9 cellular contexts compared by ENCODE assay signal in genomic region chr2:189287982-189288494, GRCh38.
A peak's percentile ranks its signal among the peaks of the same experiment; 100 is the strongest.
DNase-seq lines count a peak whose midpoint lies in the region; ATAC-seq and TF ChIP-seq lines count a peak whose summit lies in the region.
"Had no signal": no experiment of that assay in that cellular context is flagged by ENCODE, and none has a peak within 500 bp of the region (broad histone marks: within the 10 kb centered on the region; RNA-seq: fewer than 3 reads in every experiment).

No MANE protein-coding gene starts in this region.

- H3K9me3 Mint-ChIP-seq in mesothelial cell of epicardium, result peaks cover 18% of the 10 kb centered on the region

- ATAC-seq in GM18508 (IDR thresholded peaks at IDR 0.05; ENCODE audit: insufficient read depth, unreplicated experiment) (peak; percentile 69), HG03060 (IDR thresholded peaks at IDR 0.05; ENCODE audit: low read depth, unreplicated experiment) (peak; percentile 43)

- H3K27ac Mint-ChIP-seq in mesothelial cell of epicardium, result peak overlapping the region; percentile 95

- intact Hi-C loops in colonic mucosa (cut with DNase I), result loop anchor here (5.0 kb wide), 3 partner anchors 124 to 196 kb away; no protein-coding TSS in a partner anchor

- H3K27me3 Mint-ChIP-seq in mesothelial cell of epicardium (ENCODE audit: low read depth), result no peaks in the 10 kb centered on the region

- H3K27me3 ChIP-seq in colonic mucosa, result no peaks in the 10 kb centered on the region

- TF ChIP-seq CTCF in colonic mucosa (IDR thresholded peaks at IDR 0.05) (peak; percentile 25), mesothelial cell of epicardium (IDR thresholded peaks at IDR 0.05; ENCODE audit: unreplicated experiment) (peak; percentile 37)

- H3K4me1 ChIP-seq in colonic mucosa, result no peaks in the 10 kb centered on the region

- DNase-seq in AML-193 (lab: John Stamatoyannopoulos, UW) (peak; percentile 28 to 53), NCI-H774 (lab: John Stamatoyannopoulos, UW) (peak; percentile 10), colonic mucosa (no peak), mesothelial cell of epicardium (ENCODE audit: low spot score in 2 of 2, unreplicated experiment in 2 of 2) (no peak)
- no peak for DNase-seq in stimulated activated CD4-positive, alpha-beta T cell treated with anti-CD3 and anti-CD28 coated beads, Interleukin-12 subunit alpha, Interleukin-12 subunit beta, amount 100 ng/mL, for 4 hours
- no peak for DNase-seq in NK-92 treated with Interleukin-12 subunit alpha and Interleukin-12 subunit beta, amount 100 ng/mL, for 24 hours (lab: John Stamatoyannopoulos, UW)

- peaks cover 33% of the 10 kb centered on the region for H3K4me1 Mint-ChIP-seq in mesothelial cell of epicardium

- H3K4me3 Mint-ChIP-seq in mesothelial cell of epicardium, result no peak overlapping the region

- no peak overlapping the region for H3K4me3 ChIP-seq in colonic mucosa
- H3K4me3 ChIP-seq: skin epidermis had no signal

- H3K36me3 ChIP-seq in colonic mucosa, result no peaks in the 10 kb centered on the region

- H3K36me3 Mint-ChIP-seq in mesothelial cell of epicardium, result peaks cover 9% of the 10 kb centered on the region

- no peaks in the 10 kb centered on the region for H3K9me3 ChIP-seq in colonic mucosa

- H3K9ac ChIP-seq in colonic mucosa (ENCODE audit: low read depth in 2 of 2, low read length in 2 of 2), result no peak overlapping the region

- peak overlapping the region; percentile 6 for H3K27ac ChIP-seq in colonic mucosa

Comparison
In these comparisons a context has a peak if more than half of its experiments do, and no peak if none do; other contexts are left out.
1. DNase-seq: peak in AML-193 (2 of 2) and NCI-H774 (single experiment); none in colonic mucosa (single experiment), mesothelial cell of epicardium (0 of 2), stimulated activated CD4-positive, alpha-beta T cell treated with anti-CD3 and anti-CD28 coated beads, Interleukin-12 subunit alpha, Interleukin-12 subunit beta, amount 100 ng/mL, for 4 hours (single experiment) and NK-92 treated with Interleukin-12 subunit alpha and Interleukin-12 subunit beta, amount 100 ng/mL, for 24 hours (single experiment).